ENCODE assay signal across 27 cellular contexts in genomic region chr11:99601179-99601578, GRCh38.
"Had no signal": no experiment of that assay in that cellular context is flagged by ENCODE, and none has a peak within 500 bp of the region (broad histone marks: within the 10 kb centered on the region; RNA-seq: fewer than 3 reads in every experiment).

No MANE protein-coding gene starts in this region.

- H3K4me3 Mint-ChIP-seq: activated CD4-positive, alpha-beta T cell treated with anti-CD3 and anti-CD28 coated beads for 36 hours; activated CD4-positive, alpha-beta T cell treated with anti-CD3 and anti-CD28 coated beads, Interleukin-2, amount 10 ng/mL, durations not matched to agents 24 days and 14 days; activated CD8-positive, alpha-beta T cell treated with anti-CD3 and anti-CD28 coated beads for 36 hours; activated naive CD8-positive, alpha-beta T cell; activated T-cell treated with anti-CD3 and anti-CD28 coated beads, Interleukin-2, amount 50 U/mL, for 4 hours; activated T-helper 17 cell treated with anti-CD3 and anti-CD28 coated beads, Interleukin-2, amount 50 U/mL, for 72 hours; effector memory CD8-positive, alpha-beta T cell had no signal

- H3K27me3 Mint-ChIP-seq: activated CD4-positive, alpha-beta T cell treated with anti-CD3 and anti-CD28 coated beads for 36 hours; activated CD4-positive, alpha-beta T cell treated with anti-CD3 and anti-CD28 coated beads, Interleukin-2, amount 10 ng/mL, durations not matched to agents 24 days and 14 days; activated CD8-positive, alpha-beta T cell treated with anti-CD3 and anti-CD28 coated beads for 36 hours; activated naive CD8-positive, alpha-beta T cell; activated T-helper 17 cell treated with anti-CD3 and anti-CD28 coated beads, Interleukin-2, amount 50 U/mL, for 72 hours; effector memory CD8-positive, alpha-beta T cell had no signal

- H3K36me3 Mint-ChIP-seq: activated naive CD8-positive, alpha-beta T cell had no signal

- H3K27ac Mint-ChIP-seq: activated CD4-positive, alpha-beta T cell treated with anti-CD3 and anti-CD28 coated beads for 36 hours; activated CD4-positive, alpha-beta T cell treated with anti-CD3 and anti-CD28 coated beads, Interleukin-2, amount 10 ng/mL, durations not matched to agents 24 days and 14 days; activated CD8-positive, alpha-beta T cell treated with anti-CD3 and anti-CD28 coated beads for 36 hours; activated naive CD8-positive, alpha-beta T cell; activated T-helper 17 cell treated with anti-CD3 and anti-CD28 coated beads, Interleukin-2, amount 50 U/mL, for 72 hours; effector memory CD8-positive, alpha-beta T cell had no signal

- H3K4me1 Mint-ChIP-seq: activated CD4-positive, alpha-beta T cell treated with anti-CD3 and anti-CD28 coated beads for 36 hours; activated CD4-positive, alpha-beta T cell treated with anti-CD3 and anti-CD28 coated beads, Interleukin-2, amount 10 ng/mL, durations not matched to agents 24 days and 14 days; activated T-helper 17 cell treated with anti-CD3 and anti-CD28 coated beads, Interleukin-2, amount 50 U/mL, for 72 hours had no signal

- ATAC-seq: activated CD4-positive, alpha-beta T cell treated with anti-CD3 and anti-CD28 coated beads for 36 hours; activated CD8-positive, alpha-beta T cell treated with anti-CD3 and anti-CD28 coated beads for 36 hours; activated T-cell treated with anti-CD3 and anti-CD28 coated beads, Interleukin-2, amount 50 U/mL, for 4 hours; activated T-helper 17 cell treated with anti-CD3 and anti-CD28 coated beads, Interleukin-2, amount 50 U/mL, for 72 hours; body of pancreas; effector memory CD8-positive, alpha-beta T cell; foreskin keratinocyte; gastrocnemius medialis; heart left ventricle had no signal

- DNase-seq: activated CD4-positive, alpha-beta T cell treated with anti-CD3 and anti-CD28 coated beads for 36 hours; activated CD4-positive, alpha-beta T cell treated with anti-CD3 and anti-CD28 coated beads, Interleukin-2, amount 10 ng/mL, durations not matched to agents 24 days and 14 days; activated CD4-positive, CD25-positive, alpha-beta regulatory T cell; activated CD4-positive, CD25-positive, alpha-beta regulatory T cell treated with anti-CD3 and anti-CD28 coated beads, Interleukin-2, amount 50 U/mL, for 72 hours; activated CD8-positive, alpha-beta memory T cell treated with anti-CD3 and anti-CD28 coated beads for 24 hours; activated CD8-positive, alpha-beta T cell treated with anti-CD3 and anti-CD28 coated beads for 36 hours; activated effector memory CD4-positive, alpha-beta T cell treated with Interleukin-2 at 50 U/mL for 16 hours; activated gamma-delta T cell treated with Interleukin-2 at 50 U/mL for 16 hours; activated naive CD4-positive, alpha-beta T cell treated with anti-CD3 and anti-CD28 coated beads, Interleukin-2, amount 50 U/mL, for 16 hours; activated naive CD4-positive, alpha-beta T cell treated with Interleukin-2 at 50 U/mL for 16 hours; activated T-cell treated with anti-CD3 and anti-CD28 coated beads, Interleukin-2, amount 50 U/mL, for 4 hours; amniotic stem cell; aorta; body of pancreas; caudate nucleus; cortex of kidney; dermis blood vessel endothelial cell; effector CD4-positive, alpha-beta T cell; effector memory CD8-positive, alpha-beta T cell; erythroblast; foreskin keratinocyte; gastrocnemius medialis; glutamatergic neuron; heart left ventricle; T-helper 2 cell had no signal
